In the genomic region with DNA sequence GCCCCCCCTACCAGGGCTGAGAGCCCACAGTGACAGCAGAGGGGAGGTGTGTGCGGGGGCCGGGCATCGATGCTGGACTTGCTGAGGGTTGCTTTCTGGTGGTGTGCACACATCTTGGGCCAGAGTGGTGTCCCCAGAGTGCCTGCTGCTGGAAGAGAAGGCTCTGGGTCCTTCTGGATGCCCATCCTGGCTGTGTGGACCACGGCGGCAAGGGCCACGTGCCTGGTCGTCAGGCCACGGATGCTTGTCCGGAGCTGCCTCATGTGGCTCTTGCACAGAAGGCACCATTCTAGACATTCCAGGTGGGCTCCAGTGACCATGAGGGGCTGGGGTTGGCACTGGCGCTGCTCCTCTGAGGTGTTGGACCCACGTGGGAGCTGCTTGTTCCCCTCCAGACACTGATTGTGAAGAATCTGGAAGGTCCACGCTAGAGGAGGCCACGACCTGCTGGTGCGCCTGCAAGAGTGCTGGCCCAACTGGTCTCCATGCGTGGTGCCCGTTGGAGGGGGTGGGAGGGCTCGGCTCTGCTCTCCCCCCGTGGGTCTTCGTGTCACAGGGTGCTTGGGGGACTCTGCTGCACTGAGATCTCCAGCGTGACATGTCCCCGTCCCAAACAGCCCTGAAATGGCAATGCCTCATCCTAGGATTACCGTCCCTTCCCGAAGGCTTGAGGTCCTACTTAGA, we compare ENCODE assay signal across 18 cellular contexts. TPM values are rescaled to one million over a fixed set of nuclear protein-coding genes. Genes with fewer than 3 reads are reported as not detected.
DNase-seq lines count a peak whose midpoint lies in the region; ATAC-seq and TF ChIP-seq lines count a peak whose summit lies in the region.
"Had no signal": no experiment of that assay in that cellular context is flagged by ENCODE, and none has a peak within 500 bp of the region (broad histone marks: within the 10 kb centered on the region; RNA-seq: fewer than 3 reads in every experiment).

No MANE protein-coding gene starts in this region.

- TF ChIP-seq CTCF in natural killer cell (IDR thresholded peaks at IDR 0.05) (no peak), glutamatergic neuron (IDR thresholded peaks at IDR 0.05; ENCODE audit: partially characterized antibody, unreplicated experiment) (no peak)

- no peaks in the 10 kb centered on the region for H3K9me3 Mint-ChIP-seq in natural killer cell
- no peaks in the 10 kb centered on the region for H3K9me3 Mint-ChIP-seq in natural killer cell treated with Interleukin-12 subunit alpha and Interleukin-12 subunit beta and Interleukin-15 and Interleukin-18, amount 100 ng/mL, for 72 hours
- peaks cover 13% of the 10 kb centered on the region for H3K9me3 Mint-ChIP-seq in glutamatergic neuron (ENCODE audit: unreplicated experiment)

- H3K27me3 Mint-ChIP-seq in natural killer cell (ENCODE audit: low read depth in 2 of 2) (no peaks in the 10 kb centered on the region), T-helper 17 cell (no peaks in the 10 kb centered on the region), glutamatergic neuron (ENCODE audit: unreplicated experiment) (peaks cover 20% of the 10 kb centered on the region)
- H3K27me3 Mint-ChIP-seq in natural killer cell treated with Interleukin-12 subunit alpha and Interleukin-12 subunit beta and Interleukin-15 and Interleukin-18, amount 100 ng/mL, for 72 hours, result no peaks in the 10 kb centered on the region

- no peak for ATAC-seq in natural killer cell
- ATAC-seq in natural killer cell treated with Interleukin-12 subunit alpha and Interleukin-12 subunit beta and Interleukin-15 and Interleukin-18, amount 100 ng/mL, for 72 hours, result no peak
- ATAC-seq in T-helper 17 cell, result no peak
- no peak for ATAC-seq in GM21515 (IDR thresholded peaks at IDR 0.05; ENCODE audit: unreplicated experiment)
- ATAC-seq: left cardiac atrium, mucosa of descending colon had no signal

- intact Hi-C loops in natural killer cell (cut with micrococcal nuclease), result loop anchor here (2.0 kb wide), 1 partner anchor 19 kb away; no protein-coding TSS in a partner anchor

- H3K4me3 Mint-ChIP-seq in natural killer cell, result peak overlapping the region; percentile 49
- no peak overlapping the region for H3K4me3 Mint-ChIP-seq in natural killer cell treated with Interleukin-12 subunit alpha and Interleukin-12 subunit beta and Interleukin-15 and Interleukin-18, amount 100 ng/mL, for 72 hours
- H3K4me3 Mint-ChIP-seq in T-helper 17 cell, result peak overlapping the region; percentile 74
- peak overlapping the region; percentile 17 for H3K4me3 Mint-ChIP-seq in glutamatergic neuron (ENCODE audit: unreplicated experiment)

- H3K36me3 Mint-ChIP-seq in natural killer cell (no peaks in the 10 kb centered on the region), T-helper 17 cell (ENCODE audit: low read depth) (peaks cover 2% of the 10 kb centered on the region), glutamatergic neuron (ENCODE audit: unreplicated experiment) (no peaks in the 10 kb centered on the region)
- H3K36me3 Mint-ChIP-seq in natural killer cell treated with Interleukin-12 subunit alpha and Interleukin-12 subunit beta and Interleukin-15 and Interleukin-18, amount 100 ng/mL, for 72 hours, result peaks cover 5% of the 10 kb centered on the region

- H3K27ac Mint-ChIP-seq in natural killer cell (no peak overlapping the region), T-helper 17 cell (no peak overlapping the region), glutamatergic neuron (ENCODE audit: unreplicated experiment) (no peak overlapping the region)
- H3K27ac Mint-ChIP-seq in natural killer cell treated with Interleukin-12 subunit alpha and Interleukin-12 subunit beta and Interleukin-15 and Interleukin-18, amount 100 ng/mL, for 72 hours, result no peak overlapping the region

- DNase-seq in natural killer cell (no peak), T-helper 17 cell (no peak), glutamatergic neuron (no peak), NCI-H510A (lab: John Stamatoyannopoulos, UW) (no peak), kidney tubule cell (ENCODE audit: low spot score) (no peak)
- no peak for DNase-seq in natural killer cell treated with Interleukin-12 subunit alpha and Interleukin-12 subunit beta and Interleukin-15 and Interleukin-18, amount 100 ng/mL, for 72 hours (ENCODE audit: low spot score)
- DNase-seq: activated CD4-positive, alpha-beta T cell treated with anti-CD3 and anti-CD28 coated beads for 1 hour; activated T-cell treated with anti-CD3 and anti-CD28 coated beads, Interleukin-2, amount 50 U/mL, for 1 hour; DMS153; Karpas-422; left cardiac atrium; NCI-H1105; NCI-H524 treated with DMSO at 0.1 percent for 48 hours; SHP77 treated with DMSO at 0.1 percent for 48 hours; stimulated activated CD4-positive, alpha-beta T cell treated with anti-CD3 and anti-CD28 coated beads, Interleukin-4, amount 100 ng/mL, for 1 hour; T-helper 9 cell had no signal

- H3K9me3 ChIP-seq in T-helper 17 cell (ENCODE audit: control insufficient read depth, low read length, poor library complexity, severe bottlenecking), result peaks cover 9% of the 10 kb centered on the region

- peaks cover 17 to 26% of the 10 kb centered on the region in 2 donors for H3K4me1 Mint-ChIP-seq in natural killer cell
- H3K4me1 Mint-ChIP-seq in natural killer cell treated with Interleukin-12 subunit alpha and Interleukin-12 subunit beta and Interleukin-15 and Interleukin-18, amount 100 ng/mL, for 72 hours (ENCODE audit: low read depth in 2 of 2), result peaks cover 10 to 20% of the 10 kb centered on the region in 2 donors
- H3K4me1 Mint-ChIP-seq in T-helper 17 cell, result peaks cover 15% of the 10 kb centered on the region
- H3K4me1 Mint-ChIP-seq in glutamatergic neuron (ENCODE audit: low read depth, unreplicated experiment), result peaks cover 46% of the 10 kb centered on the region

RNA-seq across cellular contexts. Expression of a gene that starts 25.8 kb away (rescaled TPM):
- total RNA-seq in natural killer cell (100 to 1,000 TPM in 2 of 3 donors, 10 to 100 TPM in 1; 96.9 to 145 (median 140) TPM), T-helper 17 cell (100 to 1,000 TPM; 183 to 215 TPM), glutamatergic neuron (ENCODE audit: unreplicated experiment) (143 TPM)
- total RNA-seq in natural killer cell treated with Interleukin-12 subunit alpha and Interleukin-12 subunit beta and Interleukin-15 and Interleukin-18, amount 100 ng/mL, for 72 hours, result 10 to 100 TPM; 16.5 to 42.7 TPM

RNA-seq across cellular contexts. Expression of a gene that starts 59.4 kb away (rescaled TPM):
- total RNA-seq in natural killer cell (10 to 100 TPM; 40.3 to 53.0 (median 43.3) TPM), T-helper 17 cell (10 to 100 TPM; 44.6 to 48.6 TPM), glutamatergic neuron (ENCODE audit: unreplicated experiment) (111 TPM)
- 10 to 100 TPM; 43.4 to 61.8 TPM for total RNA-seq in natural killer cell treated with Interleukin-12 subunit alpha and Interleukin-12 subunit beta and Interleukin-15 and Interleukin-18, amount 100 ng/mL, for 72 hours
